10 cellular contexts compared by ENCODE assay signal in genomic region chr4:190119474-190119873, GRCh38. TPM values are rescaled to one million over a fixed set of nuclear protein-coding genes. Genes with fewer than 3 reads are reported as not detected.
"Had no signal": no experiment of that assay in that cellular context is flagged by ENCODE, and none has a peak within 500 bp of the region (broad histone marks: within the 10 kb centered on the region; RNA-seq: fewer than 3 reads in every experiment).

No MANE protein-coding gene starts in this region.

RNA-seq across cellular contexts. Expression of gene DUX4, which starts 54.1 kb away (rescaled TPM):
- total RNA-seq: activated CD4-positive, alpha-beta T cell treated with anti-CD3 and anti-CD28 coated beads, Interleukin-2, amount 10 ng/mL, durations not matched to agents 7 days and 5 days; activated CD8-positive, alpha-beta T cell treated with anti-CD3 and anti-CD28 coated beads, Interleukin-2, amount 10 ng/mL, durations not matched to agents 7 days and 5 days; activated naive CD8-positive, alpha-beta T cell treated with anti-CD3 and anti-CD28 coated beads, Interleukin-2, amount 10 ng/mL, durations not matched to agents 7 days and 5 days; activated T-helper 2 cell treated with anti-CD3 and anti-CD28 coated beads, Interferon-gamma antibody, Interleukin-2, Interleukin-4, amounts not matched to agents 10 μg/mL and 5 μg/mL and 100 μg/mL, durations not matched to agents 14 hours and 24 hours and 36 hours; astrocyte; LHCN-M2; M059J; PC-3; Peyer's patch; Right ventricle myocardium inferior had no signal

RNA-seq across cellular contexts. Expression of gene DBET, which starts 55.2 kb away (rescaled TPM):
- total RNA-seq: activated CD4-positive, alpha-beta T cell treated with anti-CD3 and anti-CD28 coated beads, Interleukin-2, amount 10 ng/mL, durations not matched to agents 7 days and 5 days; activated CD8-positive, alpha-beta T cell treated with anti-CD3 and anti-CD28 coated beads, Interleukin-2, amount 10 ng/mL, durations not matched to agents 7 days and 5 days; activated naive CD8-positive, alpha-beta T cell treated with anti-CD3 and anti-CD28 coated beads, Interleukin-2, amount 10 ng/mL, durations not matched to agents 7 days and 5 days; activated T-helper 2 cell treated with anti-CD3 and anti-CD28 coated beads, Interferon-gamma antibody, Interleukin-2, Interleukin-4, amounts not matched to agents 10 μg/mL and 5 μg/mL and 100 μg/mL, durations not matched to agents 14 hours and 24 hours and 36 hours; astrocyte; LHCN-M2; M059J; PC-3; Peyer's patch; Right ventricle myocardium inferior had no signal
